Comparison of ENCODE assay signal across 31 cellular contexts in the genomic region with DNA sequence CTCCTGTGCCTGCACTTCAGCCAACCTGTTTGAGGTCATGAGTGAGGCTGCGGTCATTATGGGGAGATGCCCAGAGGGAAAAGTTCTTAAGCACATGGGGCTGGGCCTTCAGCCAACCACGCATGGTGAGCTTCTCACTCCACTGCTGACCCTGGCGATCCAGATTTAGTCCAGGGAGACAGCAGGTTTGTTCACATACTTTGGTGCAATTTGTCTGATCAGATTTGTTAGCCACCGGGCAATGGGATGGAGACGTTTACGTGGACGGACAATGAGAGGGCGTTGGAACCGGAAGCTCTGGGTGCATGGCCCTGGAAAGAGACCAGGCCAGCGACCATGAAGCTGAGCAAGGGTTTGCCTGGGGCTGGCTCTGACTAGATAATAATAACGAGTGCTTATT. TPM values are rescaled to one million over a fixed set of nuclear protein-coding genes. Genes with fewer than 3 reads are reported as not detected.
"Had no signal": no experiment of that assay in that cellular context is flagged by ENCODE, and none has a peak within 500 bp of the region (broad histone marks: within the 10 kb centered on the region; RNA-seq: fewer than 3 reads in every experiment).

No MANE protein-coding gene starts in this region.

- DNase-seq: activated CD4-positive, alpha-beta T cell treated with anti-CD3 and anti-CD28 coated beads for 1 hour; activated CD4-positive, alpha-beta T cell treated with anti-CD3 and anti-CD28 coated beads for 48 hours; activated CD4-positive, alpha-beta T cell treated with anti-CD3 and anti-CD28 coated beads, Interleukin-2, amount 50 U/mL, for 48 hours; activated CD4-positive, CD25-positive, alpha-beta regulatory T cell; activated CD8-positive, alpha-beta memory T cell treated with anti-CD3 and anti-CD28 coated beads for 24 hours; activated CD8-positive, alpha-beta memory T cell treated with anti-CD3 and anti-CD28 coated beads, Interleukin-2, amount 10 ng/mL, durations not matched to agents 7 days and 5 days; activated CD8-positive, alpha-beta memory T cell treated with anti-CD3 and anti-CD28 coated beads, Interleukin-2, amount 50 U/mL, for 48 hours; activated effector memory CD4-positive, alpha-beta T cell treated with Interleukin-2 at 50 U/mL for 16 hours; activated naive CD4-positive, alpha-beta T cell treated with anti-CD3 and anti-CD28 coated beads, Interleukin-2, amount 10 ng/mL, durations not matched to agents 7 days and 5 days; activated naive CD8-positive, alpha-beta T cell treated with anti-CD3 and anti-CD28 coated beads, Interleukin-2, amount 10 ng/mL, durations not matched to agents 7 days and 5 days; activated T-cell treated with anti-CD3 and anti-CD28 coated beads, Interleukin-2, amount 50 U/mL, for 48 hours; amygdala; cerebellar nuclear complex; MM.1S; MV-4-11; NCI-H1092; NCI-H1436 treated with DMSO at 0.1 percent for 48 hours; NCI-H1694 treated with DMSO at 0.1 percent for 48 hours; NCI-H2029; NCI-H510A; NCI-H526; NCI-H748 treated with DMSO at 0.1 percent for 48 hours; NK-92 treated with Interleukin-12 subunit alpha and Interleukin-12 subunit beta, amount 100 ng/mL, for 24 hours; SHP77; SJCRH30; T1000; WERI-Rb-1 had no signal

- H3K27ac Mint-ChIP-seq: activated CD8-positive, alpha-beta memory T cell treated with anti-CD3 and anti-CD28 coated beads, Interleukin-2, amount 10 ng/mL, durations not matched to agents 7 days and 5 days; activated naive CD4-positive, alpha-beta T cell treated with anti-CD3 and anti-CD28 coated beads, Interleukin-2, amount 10 ng/mL, durations not matched to agents 7 days and 5 days; activated naive CD8-positive, alpha-beta T cell treated with anti-CD3 and anti-CD28 coated beads, Interleukin-2, amount 10 ng/mL, durations not matched to agents 7 days and 5 days had no signal

- H3K36me3 Mint-ChIP-seq: activated CD8-positive, alpha-beta memory T cell treated with anti-CD3 and anti-CD28 coated beads, Interleukin-2, amount 10 ng/mL, durations not matched to agents 7 days and 5 days; activated naive CD4-positive, alpha-beta T cell treated with anti-CD3 and anti-CD28 coated beads, Interleukin-2, amount 10 ng/mL, durations not matched to agents 7 days and 5 days; activated naive CD8-positive, alpha-beta T cell treated with anti-CD3 and anti-CD28 coated beads, Interleukin-2, amount 10 ng/mL, durations not matched to agents 7 days and 5 days had no signal

- H3K4me3 ChIP-seq: ascending aorta, SJCRH30, SK-N-MC had no signal

- H3K4me2 ChIP-seq: KMS-11 had no signal

- H3K27me3 Mint-ChIP-seq: activated CD8-positive, alpha-beta memory T cell treated with anti-CD3 and anti-CD28 coated beads, Interleukin-2, amount 10 ng/mL, durations not matched to agents 7 days and 5 days had no signal

- H3K4me1 Mint-ChIP-seq: activated CD8-positive, alpha-beta memory T cell treated with anti-CD3 and anti-CD28 coated beads, Interleukin-2, amount 10 ng/mL, durations not matched to agents 7 days and 5 days; activated naive CD4-positive, alpha-beta T cell treated with anti-CD3 and anti-CD28 coated beads, Interleukin-2, amount 10 ng/mL, durations not matched to agents 7 days and 5 days; activated naive CD8-positive, alpha-beta T cell treated with anti-CD3 and anti-CD28 coated beads, Interleukin-2, amount 10 ng/mL, durations not matched to agents 7 days and 5 days had no signal

- ATAC-seq: activated CD8-positive, alpha-beta memory T cell treated with anti-CD3 and anti-CD28 coated beads, Interleukin-2, amount 10 ng/mL, durations not matched to agents 7 days and 5 days; Panc1 had no signal

- H3K9me3 ChIP-seq: ascending aorta, SJCRH30 had no signal

- H3K27ac ChIP-seq: ascending aorta, KMS-11, SJCRH30, SK-N-MC, WERI-Rb-1 had no signal

- H3K4me3 Mint-ChIP-seq: activated CD8-positive, alpha-beta memory T cell treated with anti-CD3 and anti-CD28 coated beads, Interleukin-2, amount 10 ng/mL, durations not matched to agents 7 days and 5 days; activated naive CD4-positive, alpha-beta T cell treated with anti-CD3 and anti-CD28 coated beads, Interleukin-2, amount 10 ng/mL, durations not matched to agents 7 days and 5 days; activated naive CD8-positive, alpha-beta T cell treated with anti-CD3 and anti-CD28 coated beads, Interleukin-2, amount 10 ng/mL, durations not matched to agents 7 days and 5 days had no signal

- H3K27me3 ChIP-seq: ascending aorta, SJCRH30 had no signal

- H3K9ac ChIP-seq: KMS-11 had no signal

- H3K36me3 ChIP-seq: ascending aorta, SJCRH30, WERI-Rb-1 had no signal

- H3K4me1 ChIP-seq: ascending aorta, SJCRH30 had no signal

- H3K9me3 Mint-ChIP-seq: activated naive CD4-positive, alpha-beta T cell treated with anti-CD3 and anti-CD28 coated beads, Interleukin-2, amount 10 ng/mL, durations not matched to agents 7 days and 5 days; activated naive CD8-positive, alpha-beta T cell treated with anti-CD3 and anti-CD28 coated beads, Interleukin-2, amount 10 ng/mL, durations not matched to agents 7 days and 5 days had no signal

RNA-seq across cellular contexts. Expression of a gene that starts 56.2 kb away (rescaled TPM):
- total RNA-seq: SJCRH30 had no signal
